ENCODE assay signal across 23 cellular contexts in the genomic region with DNA sequence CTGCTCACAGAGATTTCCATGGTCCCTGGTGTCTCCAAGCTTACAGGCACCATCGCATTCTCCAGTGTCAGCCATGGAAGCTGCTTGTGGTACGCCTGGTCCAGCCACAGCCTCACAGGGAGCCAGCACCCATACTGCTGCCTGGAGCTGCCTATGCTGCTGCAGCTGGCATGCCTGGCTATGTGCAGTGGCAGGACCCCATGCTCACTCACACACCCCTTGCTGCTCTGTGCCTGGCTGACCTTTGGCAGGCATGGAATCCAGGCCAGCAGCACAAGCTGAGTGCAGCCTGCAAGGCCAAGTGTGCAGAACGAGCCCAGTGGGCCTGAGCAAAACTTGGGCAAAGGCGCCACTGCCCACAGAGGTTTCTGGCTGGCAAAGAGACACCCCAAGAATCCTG.
"Had no signal": no experiment of that assay in that cellular context is flagged by ENCODE, and none has a peak within 500 bp of the region (broad histone marks: within the 10 kb centered on the region; RNA-seq: fewer than 3 reads in every experiment).

No MANE protein-coding gene starts in this region.

- H3K79me2 ChIP-seq: parathyroid adenoma had no signal

- H3K27ac Mint-ChIP-seq: effector memory CD8-positive, alpha-beta T cell; memory B cell; mesothelial cell of epicardium; naive B cell; natural killer cell treated with Interleukin-12 subunit alpha and Interleukin-12 subunit beta and Interleukin-15 and Interleukin-18, amount 100 ng/mL, for 72 hours; stimulated activated memory B cell treated with anti-CD40 and anti-IgM and Interleukin-4, amounts not matched to agents 10 μg/mL and 1 μg/mL and 100 μg/mL, for 72 hours had no signal

- H3K4me1 Mint-ChIP-seq: memory B cell; mesothelial cell of epicardium; naive B cell; stimulated activated memory B cell treated with anti-CD40 and anti-IgM and Interleukin-4, amounts not matched to agents 10 μg/mL and 1 μg/mL and 100 μg/mL, for 72 hours had no signal

- H3K9me3 ChIP-seq: prostate gland had no signal

- ATAC-seq: effector memory CD8-positive, alpha-beta T cell; mucosa of descending colon; right cardiac atrium; stimulated activated memory B cell treated with anti-CD40 and anti-IgM and Interleukin-4, amounts not matched to agents 10 μg/mL and 1 μg/mL and 100 μg/mL, for 72 hours; stimulated activated naive CD8-positive, alpha-beta T cell treated with anti-CD3 and anti-CD28 coated beads, Interleukin-15, Interleukin-2, amounts not matched to agents 100 U/mL and 50 U/mL, for 24 hours had no signal

- H2AFZ ChIP-seq: parathyroid adenoma had no signal

- H3K4me3 Mint-ChIP-seq: effector memory CD8-positive, alpha-beta T cell; memory B cell; naive B cell; natural killer cell treated with Interleukin-12 subunit alpha and Interleukin-12 subunit beta and Interleukin-15 and Interleukin-18, amount 100 ng/mL, for 72 hours; neural crest cell; stimulated activated memory B cell treated with anti-CD40 and anti-IgM and Interleukin-4, amounts not matched to agents 10 μg/mL and 1 μg/mL and 100 μg/mL, for 72 hours had no signal

- FAIRE-seq: frontal cortex, keratinocyte had no signal

- H3K4me3 ChIP-seq: lung, mucosa of descending colon, prostate gland, skin epidermis, spleen, thoracic aorta, tibial nerve, vagina had no signal

- H3K27me3 ChIP-seq: spleen, tibial nerve, vagina had no signal

- H3K9ac ChIP-seq: parathyroid adenoma had no signal

- DNase-seq: cortex of kidney; effector memory CD8-positive, alpha-beta T cell; head of caudate nucleus; mucosa of descending colon; naive B cell; right cardiac atrium; spleen; stimulated activated CD4-positive, alpha-beta T cell treated with anti-CD3 and anti-CD28 coated beads, Interleukin-4, amount 100 ng/mL, for 4 hours; stimulated activated naive CD8-positive, alpha-beta T cell treated with anti-CD3 and anti-CD28 coated beads, Interleukin-15, Interleukin-2, amounts not matched to agents 100 U/mL and 50 U/mL, for 24 hours had no signal

- H3K36me3 ChIP-seq: prostate gland, spleen, thoracic aorta, tibial nerve, vagina had no signal

- H3K4me1 ChIP-seq: parathyroid adenoma, prostate gland, spleen, tibial nerve, vagina had no signal

- H3K27me3 Mint-ChIP-seq: memory B cell; natural killer cell treated with Interleukin-12 subunit alpha and Interleukin-12 subunit beta and Interleukin-15 and Interleukin-18, amount 100 ng/mL, for 72 hours had no signal

- H3K27ac ChIP-seq: parathyroid adenoma, prostate gland, skin epidermis, spleen, thoracic aorta, tibial nerve, vagina had no signal
